Comparison of ENCODE assay signal across 25 cellular contexts in genomic region chr19:33426621-33427475, GRCh38. TPM values are rescaled to one million over a fixed set of nuclear protein-coding genes. Genes with fewer than 3 reads are reported as not detected.
A peak's percentile ranks its signal among the peaks of the same experiment; 100 is the strongest.
DNase-seq lines count a peak whose midpoint lies in the region; ATAC-seq and TF ChIP-seq lines count a peak whose summit lies in the region.
"Had no signal": no experiment of that assay in that cellular context is flagged by ENCODE, and none has a peak within 500 bp of the region (broad histone marks: within the 10 kb centered on the region; RNA-seq: fewer than 3 reads in every experiment).

No MANE protein-coding gene starts in this region.

- peaks cover 43% of the 10 kb centered on the region for H3K4me1 Mint-ChIP-seq in nephron progenitor cell
- peaks cover 12% of the 10 kb centered on the region for H3K4me1 Mint-ChIP-seq in CD8-positive, alpha-beta T cell (ENCODE audit: low read depth)

- H3K27ac ChIP-seq in CD8-positive, alpha-beta T cell (ENCODE audit: low read depth, low read length), result no peak overlapping the region
- H3K27ac ChIP-seq: adrenal gland, breast epithelium, KMS-11, pancreas, testis, vagina had no signal

- H3K36me3 Mint-ChIP-seq in nephron progenitor cell (ENCODE audit: low read depth), result peaks cover 6% of the 10 kb centered on the region
- no peaks in the 10 kb centered on the region for H3K36me3 Mint-ChIP-seq in CD8-positive, alpha-beta T cell
- H3K36me3 Mint-ChIP-seq: CD8-positive, alpha-beta memory T cell; mesothelial cell of epicardium; naive thymus-derived CD8-positive, alpha-beta T cell had no signal

- no peak overlapping the region for H3K27ac Mint-ChIP-seq in nephron progenitor cell
- H3K27ac Mint-ChIP-seq in CD8-positive, alpha-beta T cell, result no peak overlapping the region
- H3K27ac Mint-ChIP-seq: CD8-positive, alpha-beta memory T cell; dendritic cell treated with granulocyte-macrophage colony-stimulating factor and Interleukin-4, amounts not matched to agents 40 ng/mL and 50 ng/mL, for 4 days; mesothelial cell of epicardium; stimulated activated memory B cell treated with anti-CD40 and anti-IgM and Interleukin-4, amounts not matched to agents 10 μg/mL and 1 μg/mL and 100 μg/mL, for 72 hours had no signal

- H3K4me1 ChIP-seq in BE2C, result peaks cover 11% of the 10 kb centered on the region
- H3K4me1 ChIP-seq in CD8-positive, alpha-beta T cell (ENCODE audit: insufficient read depth, low read length), result peaks cover 6% of the 10 kb centered on the region
- H3K4me1 ChIP-seq: adrenal gland, breast epithelium, pancreas, testis, vagina had no signal

- H3K36me3 ChIP-seq in BE2C, result no peaks in the 10 kb centered on the region
- no peaks in the 10 kb centered on the region for H3K36me3 ChIP-seq in CD8-positive, alpha-beta T cell (ENCODE audit: insufficient read depth, low read length)
- H3K36me3 ChIP-seq: adrenal gland, breast epithelium, pancreas, vagina had no signal

- H3K27me3 ChIP-seq in BE2C, result no peaks in the 10 kb centered on the region
- H3K27me3 ChIP-seq in CD8-positive, alpha-beta T cell (ENCODE audit: insufficient read depth, low read length), result no peaks in the 10 kb centered on the region
- H3K27me3 ChIP-seq: adrenal gland, breast epithelium, pancreas, testis, vagina had no signal

- intact Hi-C loops in CD8-positive, alpha-beta T cell (cut with DNase I, micrococcal nuclease), result no loop called here

- H3K4me3 ChIP-seq in BE2C (ENCODE audit: low read depth, low read length), result no peak overlapping the region
- no peak overlapping the region for H3K4me3 ChIP-seq in CD8-positive, alpha-beta T cell (ENCODE audit: low read depth, low read length)
- H3K4me3 ChIP-seq: adrenal gland, breast epithelium, pancreas, testis, vagina had no signal

- TF ChIP-seq CTCF in BE2C (IDR thresholded peaks at IDR 0.05; ENCODE audit: low read depth, low read length) (no peak), nephron progenitor cell (IDR thresholded peaks at IDR 0.05) (no peak)
- TF ChIP-seq CTCF in CD8-positive, alpha-beta T cell (IDR thresholded peaks at IDR 0.05), result no peak

- CTCF ChIA-PET in CD8-positive, alpha-beta T cell (lab: Charles Lee), result interaction anchor here (0.6 kb wide), 1 partner anchor 11 kb away, joined by 3 read pairs; no protein-coding TSS in a partner anchor

- no peaks in the 10 kb centered on the region for H3K9me3 Mint-ChIP-seq in nephron progenitor cell
- H3K9me3 Mint-ChIP-seq in CD8-positive, alpha-beta T cell, result no peaks in the 10 kb centered on the region
- H3K9me3 Mint-ChIP-seq: CD8-positive, alpha-beta memory T cell; dendritic cell treated with granulocyte-macrophage colony-stimulating factor and Interleukin-4, amounts not matched to agents 40 ng/mL and 50 ng/mL, for 4 days; mesothelial cell of epicardium; naive thymus-derived CD8-positive, alpha-beta T cell; stimulated activated memory B cell treated with anti-CD40 and anti-IgM and Interleukin-4, amounts not matched to agents 10 μg/mL and 1 μg/mL and 100 μg/mL, for 72 hours had no signal

- ATAC-seq in CD8-positive, alpha-beta T cell, result no peak
- ATAC-seq: HCT116; left colon; naive thymus-derived CD8-positive, alpha-beta T cell; pancreas; stimulated activated memory B cell treated with anti-CD40 and anti-IgM and Interleukin-4, amounts not matched to agents 10 μg/mL and 1 μg/mL and 100 μg/mL, for 72 hours had no signal

- no peak overlapping the region for H3K4me3 Mint-ChIP-seq in nephron progenitor cell
- H3K4me3 Mint-ChIP-seq in CD8-positive, alpha-beta T cell, result no peak overlapping the region
- H3K4me3 Mint-ChIP-seq: CD8-positive, alpha-beta memory T cell; dendritic cell treated with granulocyte-macrophage colony-stimulating factor and Interleukin-4, amounts not matched to agents 40 ng/mL and 50 ng/mL, for 4 days; mesothelial cell of epicardium; naive thymus-derived CD8-positive, alpha-beta T cell; stimulated activated memory B cell treated with anti-CD40 and anti-IgM and Interleukin-4, amounts not matched to agents 10 μg/mL and 1 μg/mL and 100 μg/mL, for 72 hours had no signal

- no peaks in the 10 kb centered on the region for H3K9me3 ChIP-seq in BE2C
- H3K9me3 ChIP-seq in CD8-positive, alpha-beta T cell (ENCODE audit: low read length), result no peaks in the 10 kb centered on the region
- H3K9me3 ChIP-seq: adrenal gland, breast epithelium, pancreas, testis, vagina had no signal

- POLR2A ChIA-PET in CD8-positive, alpha-beta T cell (lab: Charles Lee), result no interaction called here

- DNase-seq in BE2C (peak; percentile 4), DMS 273 treated with DMSO at 0.1 percent for 48 hours (lab: John Stamatoyannopoulos, UW) (peak; percentile 4), NCI-H2227 treated with DMSO at 0.1 percent for 48 hours (lab: John Stamatoyannopoulos, UW) (peak; percentile 98), nephron progenitor cell (peak; percentile 54), SIG-M5 (lab: John Stamatoyannopoulos, UW) (no peak)
- no peak for DNase-seq in CD8-positive, alpha-beta T cell
- DNase-seq in stimulated activated CD4-positive, alpha-beta T cell treated with anti-CD3 and anti-CD28 coated beads, Interleukin-2, amount 100 ng/mL, for 24 hours, result no peak
- DNase-seq: activated CD4-positive, alpha-beta T cell treated with anti-CD3 and anti-CD28 coated beads for 1 hour; activated T-cell treated with anti-CD3 and anti-CD28 coated beads, Interleukin-2, amount 50 U/mL, for 1 hour; adrenal gland; NCI-H2081 treated with DMSO at 0.1 percent for 48 hours; NCI-H526 treated with DMSO at 0.1 percent for 48 hours; stimulated activated CD4-positive, alpha-beta T cell treated with anti-CD3 and anti-CD28 coated beads, Interleukin-1b, Interleukin-23, amount 100 ng/mL, for 48 hours; testis had no signal

- peaks cover 27% of the 10 kb centered on the region for H3K27me3 Mint-ChIP-seq in nephron progenitor cell (ENCODE audit: low read depth, poor library complexity)
- no peaks in the 10 kb centered on the region for H3K27me3 Mint-ChIP-seq in CD8-positive, alpha-beta T cell (ENCODE audit: low read depth)
- H3K27me3 Mint-ChIP-seq: naive thymus-derived CD8-positive, alpha-beta T cell had no signal

RNA-seq across cellular contexts. Expression of gene CEBPG, which starts 53.3 kb away (rescaled TPM):
- polyA plus RNA-seq in BE2C (2012; ENCODE audit: insufficient read depth, insufficient read length, low read depth), result 93.6 TPM
- total RNA-seq in CD8-positive, alpha-beta T cell, result 10 to 100 TPM; 14.4 to 17.2 TPM

Comparison
In these comparisons a context has a peak if more than half of its experiments do, and no peak if none do; other contexts are left out.
1. DNase-seq: peak in BE2C (single experiment), DMS 273 treated with DMSO at 0.1 percent for 48 hours (single experiment), NCI-H2227 treated with DMSO at 0.1 percent for 48 hours (single experiment) and nephron progenitor cell (single experiment); none in CD8-positive, alpha-beta T cell (0 of 7), SIG-M5 (single experiment) and stimulated activated CD4-positive, alpha-beta T cell treated with anti-CD3 and anti-CD28 coated beads, Interleukin-2, amount 100 ng/mL, for 24 hours (0 of 2).